In the genomic region with DNA sequence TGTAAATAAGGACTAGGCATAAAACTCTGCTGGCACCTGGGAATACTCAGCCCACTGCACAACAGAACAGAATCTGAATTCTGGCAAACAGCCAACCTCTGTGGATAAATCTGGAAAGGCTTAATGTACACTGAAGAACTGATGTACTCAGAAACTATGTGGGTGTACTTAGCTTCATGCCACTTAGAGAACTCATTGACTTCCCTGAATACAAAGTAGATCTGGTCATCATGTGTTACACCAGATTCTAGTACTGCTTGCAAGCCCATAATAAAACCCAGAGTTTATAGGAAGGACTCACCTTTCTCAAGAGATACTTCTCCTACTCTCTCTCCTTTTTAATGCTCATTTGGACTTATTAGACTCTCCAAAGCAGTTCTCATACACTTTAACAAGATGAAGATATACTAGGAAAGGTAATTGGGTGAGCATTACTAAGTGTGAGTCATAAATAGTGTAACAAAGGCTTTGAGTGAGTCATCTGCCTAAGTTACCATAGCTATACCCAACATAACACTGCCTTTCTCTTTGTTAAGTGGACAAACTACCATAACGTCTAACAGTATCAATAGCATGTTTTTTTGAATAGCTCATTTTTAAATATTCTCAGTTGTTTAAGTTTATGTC, we compare ENCODE assay signal across 8 cellular contexts.
DNase-seq lines count a peak whose midpoint lies in the region; ATAC-seq and TF ChIP-seq lines count a peak whose summit lies in the region.

No MANE protein-coding gene starts in this region.

- H3K4me3 ChIP-seq in AG10803 (ENCODE audit: low read length) = no peak overlapping the region
- no peak overlapping the region for H3K4me3 ChIP-seq in thyroid gland (replicated peaks in 1 of 3)
- H3K4me3 ChIP-seq in endodermal cell (ENCODE audit: low read length) = no peak overlapping the region

- no peaks in the 10 kb centered on the region for H3K27me3 ChIP-seq in thyroid gland
- H3K27me3 ChIP-seq in endodermal cell (ENCODE audit: control insufficient read depth, insufficient read depth, low read length, poor library complexity, severe bottlenecking) = peaks cover 16% of the 10 kb centered on the region

- no peak for TF ChIP-seq POLR2A in thyroid gland (IDR thresholded peaks at IDR 0.05)

- ATAC-seq in GM18870 (IDR thresholded peaks at IDR 0.05; ENCODE audit: unreplicated experiment) (peak; percentile 88), T-cell (replicated peaks in 1 of 4) (peak; percentile 66 to 86 (median 76))

- CTCF ChIA-PET in T-cell (lab: Charles Lee) = interaction anchor here in 1 of 2 donors (1.0 kb wide), 1 partner anchor 10 kb away, joined by 3 read pairs; no protein-coding TSS in a partner anchor

- H3K36me3 ChIP-seq in thyroid gland (no peaks in the 10 kb centered on the region), endodermal cell (ENCODE audit: control insufficient read depth, insufficient read depth, low read length) (no peaks in the 10 kb centered on the region)

- H3K4me3 Mint-ChIP-seq in T-cell (no peak overlapping the region), endodermal cell (no peak overlapping the region)

- 33% methylated on average over 1 of the region's 1 CpG for WGBS in thyroid gland, 2 donors
- WGBS in endodermal cell (ENCODE audit: insufficient coverage in 1 of 2, insufficient read length in 1 of 2), 2 experiments = 20% methylated on average over 1 of the region's 1 CpG; no CpG with 5 or more reads in 1 of the 2 experiments

- POLR2A ChIA-PET in T-cell (lab: Charles Lee) = no interaction called here

- in situ Hi-C loops in KBM-7 (cut with MboI; ENCODE audit: low pct_unique_long_range_greater_than_20kb, low sequenced_read_pairs) = no loop called here

- H3K27ac Mint-ChIP-seq in T-cell (peak overlapping the region; percentile 62 to 82), endodermal cell (no peak overlapping the region)

- H3K36me3 Mint-ChIP-seq in T-cell (peaks cover 4% of the 10 kb centered on the region), endodermal cell (ENCODE audit: low read depth) (no peaks in the 10 kb centered on the region)

- intact Hi-C loops in thyroid gland (cut with DNase I) = no loop called here

- no peak overlapping the region for H3K9ac ChIP-seq in endodermal cell (ENCODE audit: extremely low read depth, low read length, poor library complexity, severe bottlenecking)

- peak; percentile 93 for DNase-seq in AG10803 (ENCODE audit: low read depth)
- peak; percentile 18 for DNase-seq in KBM-7
- DNase-seq in T-cell = no peak
- peak; percentile 60 for DNase-seq in islet precursor cell
- DNase-seq in thyroid gland = no peak
- no peak for DNase-seq in activated CD8-positive, alpha-beta memory T cell treated with anti-CD3 and anti-CD28 coated beads for 24 hours
- DNase-seq in endodermal cell = no peak

- H3K4me1 ChIP-seq in thyroid gland (no peaks in the 10 kb centered on the region), endodermal cell (ENCODE audit: control insufficient read depth, insufficient read depth, low read length) (no peaks in the 10 kb centered on the region)

- no peak overlapping the region for H3K27ac ChIP-seq in thyroid gland
- H3K27ac ChIP-seq in endodermal cell (ENCODE audit: low read depth, low read length) = no peak overlapping the region

- H3K4me1 Mint-ChIP-seq in T-cell (peaks cover 18 to 35% (median 25%) of the 10 kb centered on the region in 3 donors), endodermal cell (peaks cover 29% of the 10 kb centered on the region)

- H3K9me3 ChIP-seq in thyroid gland = no peaks in the 10 kb centered on the region
- peaks cover 6% of the 10 kb centered on the region for H3K9me3 ChIP-seq in endodermal cell (ENCODE audit: control insufficient read depth, low read length)

- H3K9me3 Mint-ChIP-seq in T-cell (peaks cover 7 to 9% (median 8%) of the 10 kb centered on the region in 3 donors), endodermal cell (no peaks in the 10 kb centered on the region)

- no peak for TF ChIP-seq CTCF in AG10803 (conservative IDR thresholded peaks at IDR 0.05; ENCODE audit: low read length)
- no peak for TF ChIP-seq CTCF in thyroid gland (IDR thresholded peaks at IDR 0.05)
- no peak for TF ChIP-seq CTCF in endodermal cell (conservative IDR thresholded peaks at IDR 0.05)

- H3K27me3 Mint-ChIP-seq in T-cell (peaks cover 0 to 2% of the 10 kb centered on the region in 2 donors), endodermal cell (ENCODE audit: insufficient read depth) (peaks cover 60% of the 10 kb centered on the region)

Comparison
In these comparisons a context has a peak if more than half of its experiments do, and no peak if none do; other contexts are left out.
1. DNase-seq: peak in AG10803 (single experiment), KBM-7 (single experiment) and islet precursor cell (single experiment); none in T-cell (0 of 34), thyroid gland (0 of 2), activated CD8-positive, alpha-beta memory T cell treated with anti-CD3 and anti-CD28 coated beads for 24 hours (single experiment) and endodermal cell (single experiment).